In genomic region chr10:73940634-73941221, GRCh38 we compare ENCODE assay signal across 1 cellular context.
TF ChIP-seq lines count a peak whose summit lies in the region.

No MANE protein-coding gene starts in this region.

TF ChIP-seq in K562, 482 proteins besides CTCF, POLR2A, EP300 and RAD21 (continued from another document and continues in another):
- no peak for TF ChIP-seq ELK3 (CRISPR knock-in tag; IDR thresholded peaks at IDR 0.05)
- TF ChIP-seq CHD1 (IDR thresholded peaks at IDR 0.05; ENCODE audit: low read length), result no peak
- no peak for TF ChIP-seq CCAR2 (IDR thresholded peaks at IDR 0.05; ENCODE audit: low read depth, low read length)
- no peak for TF ChIP-seq ZNF274 (IDR thresholded peaks at IDR 0.05; ENCODE audit: borderline replicate concordance, low read depth, low read length)
- peak; percentile 45 for TF ChIP-seq NFIC (IDR thresholded peaks at IDR 0.05)
- TF ChIP-seq ZNF75A (CRISPR knock-in tag; IDR thresholded peaks at IDR 0.05), result no peak
- no peak for TF ChIP-seq HDAC8 (tag; IDR thresholded peaks at IDR 0.05)
- no peak for TF ChIP-seq KAT2B (IDR thresholded peaks at IDR 0.05; ENCODE audit: low read depth, low read length)
- TF ChIP-seq ZC3H11A (IDR thresholded peaks at IDR 0.05; ENCODE audit: low read depth, low read length), result no peak
- 0 out of 2 replicates have a peak, but pooled peaks have one; percentile 36 for TF ChIP-seq NCOR1 (IDR thresholded peaks at IDR 0.05)
- TF ChIP-seq TFAM (CRISPR knock-in tag; conservative IDR thresholded peaks at IDR 0.05), result no peak
- TF ChIP-seq ZNF785 (CRISPR knock-in tag; IDR thresholded peaks at IDR 0.05), result no peak
- TF ChIP-seq EP400 (IDR thresholded peaks at IDR 0.05), result peak; percentile 85
- peak; percentile 68; the same call in 1 of the 2 replicates for TF ChIP-seq ZNF584 (CRISPR knock-in tag; IDR thresholded peaks at IDR 0.05; ENCODE audit: low read depth)
- TF ChIP-seq SMARCE1 (IDR thresholded peaks at IDR 0.05), result peak; percentile 59; the same call in 1 of the 2 replicates
- peak; percentile 31 for TF ChIP-seq DACH1 (IDR thresholded peaks at IDR 0.05; ENCODE audit: partially characterized antibody)
- no peak for TF ChIP-seq CAMTA2 (CRISPR knock-in tag; conservative IDR thresholded peaks at IDR 0.05)
- TF ChIP-seq THAP7 (CRISPR knock-in tag; IDR thresholded peaks at IDR 0.05), result no peak
- TF ChIP-seq GATAD2B (IDR thresholded peaks at IDR 0.05; ENCODE audit: borderline replicate concordance), result peak; percentile 56; the same call in 1 of the 2 replicates
- TF ChIP-seq NR2F6 (CRISPR knock-in tag; IDR thresholded peaks at IDR 0.05), result no peak
- TF ChIP-seq WHSC1 (IDR thresholded peaks at IDR 0.05; ENCODE audit: low read length), result no peak
- TF ChIP-seq SMAD1 (IDR thresholded peaks at IDR 0.05; ENCODE audit: low read depth, low read length, partially characterized antibody), result no peak
- TF ChIP-seq ZBTB49 (CRISPR knock-in tag; IDR thresholded peaks at IDR 0.05; ENCODE audit: borderline replicate concordance), result no peak
- 0 out of 2 replicates have a peak, but pooled peaks have one; percentile 68 for TF ChIP-seq STAT6 (CRISPR knock-in tag; IDR thresholded peaks at IDR 0.05)
- no peak for TF ChIP-seq ZNF197 (CRISPR knock-in tag; IDR thresholded peaks at IDR 0.05; ENCODE audit: low read depth)
- no peak for TF ChIP-seq TFE3 (CRISPR knock-in tag; IDR thresholded peaks at IDR 0.05)
- peak; percentile 72 for TF ChIP-seq ZNF589 (CRISPR knock-in tag; IDR thresholded peaks at IDR 0.05; ENCODE audit: low read depth)
- TF ChIP-seq ZNF780A (CRISPR knock-in tag; IDR thresholded peaks at IDR 0.05), result no peak
- TF ChIP-seq L3MBTL2 (IDR thresholded peaks at IDR 0.05), result peak; percentile 93
- no peak for TF ChIP-seq DNMT1 (IDR thresholded peaks at IDR 0.05)
- no peak for TF ChIP-seq FOXK1 (CRISPR knock-in tag; IDR thresholded peaks at IDR 0.05; ENCODE audit: borderline replicate concordance)
- TF ChIP-seq PURB (CRISPR knock-in tag; IDR thresholded peaks at IDR 0.05; ENCODE audit: low read depth), result no peak
- TF ChIP-seq ZBTB7A (IDR thresholded peaks at IDR 0.05; ENCODE audit: borderline replicate concordance, control insufficient read depth, low read depth, low read length), result peak; percentile 86
- TF ChIP-seq ZFX (CRISPR knock-in tag; IDR thresholded peaks at IDR 0.05), result peak; percentile 72
- 0 out of 4 replicates have a peak, but pooled peaks of 1 of the 2 experiments have one; percentile 11 for TF ChIP-seq SIN3A (IDR thresholded peaks at IDR 0.05; ENCODE audit: borderline replicate concordance in 2 of 2, control insufficient read depth in 1 of 2, low read depth in 2 of 2, low read length in 2 of 2)
- TF ChIP-seq FOXM1 (IDR thresholded peaks at IDR 0.05; ENCODE audit: low read depth), result no peak
- no peak for TF ChIP-seq FOXM1 (CRISPR knock-in tag; IDR thresholded peaks at IDR 0.05; ENCODE audit: low read depth)
- TF ChIP-seq RBM14 (IDR thresholded peaks at IDR 0.05; ENCODE audit: borderline replicate concordance, insufficient read depth, low read depth, low read length), result no peak
- TF ChIP-seq PHF20 (IDR thresholded peaks at IDR 0.05; ENCODE audit: partially characterized antibody), result peak; percentile 74
- TF ChIP-seq CBX3 (IDR thresholded peaks at IDR 0.05; ENCODE audit: borderline replicate concordance in 1 of 2, low read length in 2 of 2), result peak in 1 of 2 experiments; percentile 51; a peak in 1 of 3 replicates
- TF ChIP-seq NFE2L1 (tag; IDR thresholded peaks at IDR 0.05; ENCODE audit: borderline replicate concordance, low read depth), result no peak
- peak; percentile 45 for TF ChIP-seq PRDM10 (IDR thresholded peaks at IDR 0.05; ENCODE audit: partially characterized antibody)
- no peak for TF ChIP-seq ZNF76 (CRISPR knock-in tag; IDR thresholded peaks at IDR 0.05; ENCODE audit: borderline replicate concordance)
- no peak; a peak in 1 of 4 replicates for TF ChIP-seq MCM7 (IDR thresholded peaks at IDR 0.05)
- peak; percentile 71 for TF ChIP-seq ESRRA (IDR thresholded peaks at IDR 0.05; ENCODE audit: borderline replicate concordance, low read depth)
- peak; percentile 89 for TF ChIP-seq TFAP4 (CRISPR knock-in tag; IDR thresholded peaks at IDR 0.05; ENCODE audit: borderline replicate concordance)
- no peak for TF ChIP-seq RBM15 (IDR thresholded peaks at IDR 0.05; ENCODE audit: insufficient read depth, low read length)
- TF ChIP-seq MXD1 (CRISPR knock-in tag; IDR thresholded peaks at IDR 0.05; ENCODE audit: borderline replicate concordance, poor library complexity, severe bottlenecking), result no peak
- TF ChIP-seq ZKSCAN1 (IDR thresholded peaks at IDR 0.05; ENCODE audit: low read depth, low read length), result peak; percentile 68
- no peak for TF ChIP-seq RBM22 (IDR thresholded peaks at IDR 0.05; ENCODE audit: low read depth, low read length, poor library complexity, severe bottlenecking)
- no peak for TF ChIP-seq PCBP1 (IDR thresholded peaks at IDR 0.05; ENCODE audit: low read depth, low read length, poor library complexity, severe bottlenecking)
- TF ChIP-seq FOS (IDR thresholded peaks at IDR 0.05; ENCODE audit: extremely low read depth, insufficient read length), result no peak
- no peak for TF ChIP-seq FOXO4 (CRISPR knock-in tag; IDR thresholded peaks at IDR 0.05)
- TF ChIP-seq KLF10 (CRISPR knock-in tag; IDR thresholded peaks at IDR 0.05), result no peak
- TF ChIP-seq BDP1 (IDR thresholded peaks at IDR 0.05; ENCODE audit: insufficient read depth, insufficient read length), result no peak
- no peak for TF ChIP-seq ZFP30 (CRISPR knock-in tag; IDR thresholded peaks at IDR 0.05; ENCODE audit: borderline replicate concordance)
